16 cellular contexts compared by ENCODE assay signal in the genomic region with DNA sequence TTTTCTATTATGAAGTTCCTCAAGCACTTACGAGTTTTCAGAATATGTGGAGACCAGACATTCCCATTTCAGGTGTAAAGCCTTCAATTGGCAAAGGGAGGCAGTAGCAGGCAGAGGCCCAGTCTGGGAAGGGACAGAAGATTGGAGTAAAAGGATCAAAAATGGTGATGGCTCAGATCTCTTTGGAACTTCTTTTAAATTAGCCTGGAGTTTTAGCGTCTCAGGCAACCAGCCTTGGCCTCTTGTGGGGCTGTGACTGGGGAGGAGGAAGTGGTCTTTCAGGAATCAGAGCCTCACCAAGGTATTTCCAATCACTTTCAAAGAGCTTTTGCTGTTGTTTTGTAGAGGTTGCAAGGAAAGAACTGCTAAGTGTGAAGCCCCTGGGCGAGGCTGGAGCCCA.
DNase-seq lines count a peak whose midpoint lies in the region; ATAC-seq and TF ChIP-seq lines count a peak whose summit lies in the region.
"Had no signal": no experiment of that assay in that cellular context is flagged by ENCODE, and none has a peak within 500 bp of the region (broad histone marks: within the 10 kb centered on the region; RNA-seq: fewer than 3 reads in every experiment).

No MANE protein-coding gene starts in this region.

- no peaks in the 10 kb centered on the region for H3K36me3 Mint-ChIP-seq in activated naive CD4-positive, alpha-beta T cell treated with anti-CD3 and anti-CD28 coated beads, Interleukin-2, amount 50 U/mL, for 72 hours
- H3K36me3 Mint-ChIP-seq in T-helper 17 cell (ENCODE audit: low read depth) = no peaks in the 10 kb centered on the region
- H3K36me3 Mint-ChIP-seq: T-cell had no signal

- H3K36me3 ChIP-seq in HCT116 (ENCODE audit: control insufficient read depth in 1 of 2, insufficient read depth in 2 of 2, low read length in 2 of 2) = no peaks in the 10 kb centered on the region
- H3K36me3 ChIP-seq in adipocyte (ENCODE audit: control insufficient read depth, insufficient read depth, low read length, severe bottlenecking) = no peaks in the 10 kb centered on the region

- H4K20me1 ChIP-seq in HCT116 (ENCODE audit: insufficient read depth) = no peaks in the 10 kb centered on the region

- DNase-seq in HCT116 (ENCODE audit: low read depth, low spot score) = no peak
- DNase-seq in adipocyte (ENCODE audit: low read depth) = no peak
- DNase-seq in foreskin keratinocyte = no peak
- DNase-seq in retinal pigment epithelial cell (ENCODE audit: low read depth) = no peak
- no peak for DNase-seq in activated naive CD4-positive, alpha-beta T cell treated with anti-CD3 and anti-CD28 coated beads, Interleukin-2, amount 50 U/mL, for 72 hours (ENCODE audit: low spot score in 2 of 2)
- no peak for DNase-seq in T-helper 17 cell
- DNase-seq: AML-193, DND-41, GM23248, NCI-H1105, NCI-H2081, NCI-H748 treated with DMSO at 0.1 percent for 48 hours, OCI-M1, Right ventricle myocardium superior, T-cell had no signal

- H3K4me3 ChIP-seq in HCT116 (replicated peaks in 1 of 2; ENCODE audit: low read depth in 1 of 2, low read length in 2 of 2) = no peak overlapping the region
- H3K4me3 ChIP-seq in adipocyte (ENCODE audit: low read length) = peak overlapping the region; percentile 59
- no peak overlapping the region for H3K4me3 ChIP-seq in retinal pigment epithelial cell (ENCODE audit: low read length)

- TF ChIP-seq CTCF in HCT116 (IDR thresholded peaks at IDR 0.05 in 2 of 3, conservative IDR thresholded peaks at IDR 0.05 in 1 of 3; ENCODE audit: borderline replicate concordance in 1 of 3, insufficient read depth in 1 of 3, low read depth in 2 of 3, low read length in 2 of 3) = peak in 2 of 3 experiments; percentile 8 to 20; a peak in 1 of 6 replicates
- TF ChIP-seq CTCF in foreskin keratinocyte (conservative IDR thresholded peaks at IDR 0.05) = peak; percentile 21
- peak; percentile 1 for TF ChIP-seq CTCF in retinal pigment epithelial cell (conservative IDR thresholded peaks at IDR 0.05; ENCODE audit: low read depth, low read length)

- POLR2A ChIA-PET in HCT116 (lab: Charles Lee) = no interaction called here

- H3K4me2 ChIP-seq in HCT116 (ENCODE audit: low read length) = no peak overlapping the region

- H3K27me3 Mint-ChIP-seq in T-helper 17 cell = peaks cover 10% of the 10 kb centered on the region

- no TSS peak for BruUV-seq in HCT116 (replicated peaks; lab: Mats Ljungman, UMichigan)

- H2AFZ ChIP-seq in HCT116 (ENCODE audit: low read depth, low read length, poor library complexity, severe bottlenecking) = no peak overlapping the region

- TF ChIP-seq RAD21 in HCT116 (IDR thresholded peaks at IDR 0.05; ENCODE audit: low read depth) = 0 out of 2 replicates have a peak, but pooled peaks have one; percentile 11

- peak; percentile 50; the same call in 1 of the 2 replicates for ATAC-seq in HCT116
- no peak for ATAC-seq in foreskin keratinocyte
- ATAC-seq in activated naive CD4-positive, alpha-beta T cell treated with anti-CD3 and anti-CD28 coated beads, Interleukin-2, amount 50 U/mL, for 72 hours = no peak
- no peak for ATAC-seq in T-helper 17 cell
- ATAC-seq in HG03460 (IDR thresholded peaks at IDR 0.05; ENCODE audit: unreplicated experiment) = no peak
- ATAC-seq: T-cell had no signal

- no peaks in the 10 kb centered on the region for H3K9me2 ChIP-seq in HCT116 (ENCODE audit: insufficient read depth)

- no peak for TF ChIP-seq POLR2A in HCT116 (IDR thresholded peaks at IDR 0.05; ENCODE audit: borderline replicate concordance, extremely low read depth, insufficient read depth, insufficient read length)

- H3K4me1 Mint-ChIP-seq in T-helper 17 cell = no peaks in the 10 kb centered on the region
- H3K4me1 Mint-ChIP-seq: T-cell had no signal

- H3K9me3 ChIP-seq in HCT116 (ENCODE audit: control insufficient read depth in 1 of 2, insufficient read depth in 1 of 2, low read depth in 1 of 2, low read length in 2 of 2) = no peaks in the 10 kb centered on the region
- no peaks in the 10 kb centered on the region for H3K9me3 ChIP-seq in adipocyte (ENCODE audit: control insufficient read depth, low read length)
- H3K9me3 ChIP-seq in T-helper 17 cell (ENCODE audit: control insufficient read depth, low read length, poor library complexity, severe bottlenecking) = no peaks in the 10 kb centered on the region

- no peak overlapping the region for H3K27ac Mint-ChIP-seq in activated naive CD4-positive, alpha-beta T cell treated with anti-CD3 and anti-CD28 coated beads, Interleukin-2, amount 50 U/mL, for 72 hours
- H3K27ac Mint-ChIP-seq in T-helper 17 cell = no peak overlapping the region
- H3K27ac Mint-ChIP-seq: T-cell had no signal

- H3K27ac ChIP-seq in HCT116 (ENCODE audit: low read depth, low read length) (no peak overlapping the region), foreskin keratinocyte (no peak overlapping the region)

- no peaks in the 10 kb centered on the region for H3K9me3 Mint-ChIP-seq in activated naive CD4-positive, alpha-beta T cell treated with anti-CD3 and anti-CD28 coated beads, Interleukin-2, amount 50 U/mL, for 72 hours
- H3K9me3 Mint-ChIP-seq: T-cell had no signal

- intact Hi-C loops in HCT116 (cut with micrococcal nuclease) = no loop called here

- RAD21 ChIA-PET in HCT116 (lab: Charles Lee; ENCODE audit: low non-redundant PET in 1 of 2, low total read pairs in 2 of 2, uncharacterized antibody in 2 of 2, unreplicated experiment in 2 of 2) = no interaction called here

- H3K4me1 ChIP-seq in HCT116 (ENCODE audit: control insufficient read depth in 1 of 2, insufficient read depth in 2 of 2, low read length in 2 of 2) (peaks cover 2 to 20% of the 10 kb centered on the region in 2 experiments; a peak in 3 of 4 replicates), adipocyte (ENCODE audit: control insufficient read depth, insufficient read depth, low read length) (peaks cover 64% of the 10 kb centered on the region), foreskin keratinocyte (peaks cover 21% of the 10 kb centered on the region)

- no peak overlapping the region for H3K4me3 Mint-ChIP-seq in T-helper 17 cell
- H3K4me3 Mint-ChIP-seq: T-cell had no signal

- H3K79me2 ChIP-seq in HCT116 (ENCODE audit: insufficient read depth, low read length) = no peaks in the 10 kb centered on the region

- H3K27me3 ChIP-seq in HCT116 (ENCODE audit: insufficient read depth, low read length) (no peaks in the 10 kb centered on the region), adipocyte (replicated peaks; ENCODE audit: control insufficient read depth, insufficient read depth, low read length) (no peaks in the 10 kb centered on the region), foreskin keratinocyte (no peaks in the 10 kb centered on the region)

- no peak overlapping the region for H3K9ac ChIP-seq in HCT116 (ENCODE audit: low read length)
- H3K9ac ChIP-seq in adipocyte (ENCODE audit: low read length) = peak overlapping the region; percentile 82

- CTCF ChIA-PET in HCT116 (lab: Charles Lee) = no interaction called here

TF ChIP-seq in HCT116, 20 proteins besides CTCF, POLR2A, EP300 and RAD21:
- no peak for TF ChIP-seq YY1 (IDR thresholded peaks at IDR 0.05; ENCODE audit: extremely low read depth, insufficient replicate concordance, low read depth, low read length)
- TF ChIP-seq, protein P1, sequence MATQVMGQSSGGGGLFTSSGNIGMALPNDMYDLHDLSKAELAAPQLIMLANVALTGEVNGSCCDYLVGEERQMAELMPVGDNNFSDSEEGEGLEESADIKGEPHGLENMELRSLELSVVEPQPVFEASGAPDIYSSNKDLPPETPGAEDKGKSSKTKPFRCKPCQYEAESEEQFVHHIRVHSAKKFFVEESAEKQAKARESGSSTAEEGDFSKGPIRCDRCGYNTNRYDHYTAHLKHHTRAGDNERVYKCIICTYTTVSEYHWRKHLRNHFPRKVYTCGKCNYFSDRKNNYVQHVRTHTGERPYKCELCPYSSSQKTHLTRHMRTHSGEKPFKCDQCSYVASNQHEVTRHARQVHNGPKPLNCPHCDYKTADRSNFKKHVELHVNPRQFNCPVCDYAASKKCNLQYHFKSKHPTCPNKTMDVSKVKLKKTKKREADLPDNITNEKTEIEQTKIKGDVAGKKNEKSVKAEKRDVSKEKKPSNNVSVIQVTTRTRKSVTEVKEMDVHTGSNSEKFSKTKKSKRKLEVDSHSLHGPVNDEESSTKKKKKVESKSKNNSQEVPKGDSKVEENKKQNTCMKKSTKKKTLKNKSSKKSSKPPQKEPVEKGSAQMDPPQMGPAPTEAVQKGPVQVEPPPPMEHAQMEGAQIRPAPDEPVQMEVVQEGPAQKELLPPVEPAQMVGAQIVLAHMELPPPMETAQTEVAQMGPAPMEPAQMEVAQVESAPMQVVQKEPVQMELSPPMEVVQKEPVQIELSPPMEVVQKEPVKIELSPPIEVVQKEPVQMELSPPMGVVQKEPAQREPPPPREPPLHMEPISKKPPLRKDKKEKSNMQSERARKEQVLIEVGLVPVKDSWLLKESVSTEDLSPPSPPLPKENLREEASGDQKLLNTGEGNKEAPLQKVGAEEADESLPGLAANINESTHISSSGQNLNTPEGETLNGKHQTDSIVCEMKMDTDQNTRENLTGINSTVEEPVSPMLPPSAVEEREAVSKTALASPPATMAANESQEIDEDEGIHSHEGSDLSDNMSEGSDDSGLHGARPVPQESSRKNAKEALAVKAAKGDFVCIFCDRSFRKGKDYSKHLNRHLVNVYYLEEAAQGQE (IDR thresholded peaks at IDR 0.05; ENCODE audit: low read depth) = no peak
- TF ChIP-seq, protein P2, sequence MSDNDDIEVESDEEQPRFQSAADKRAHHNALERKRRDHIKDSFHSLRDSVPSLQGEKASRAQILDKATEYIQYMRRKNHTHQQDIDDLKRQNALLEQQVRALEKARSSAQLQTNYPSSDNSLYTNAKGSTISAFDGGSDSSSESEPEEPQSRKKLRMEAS (IDR thresholded peaks at IDR 0.05) = no peak
- no peak for TF ChIP-seq SRF (IDR thresholded peaks at IDR 0.05; ENCODE audit: low read depth)
